ENCODE assay signal across 11 cellular contexts in the genomic region with DNA sequence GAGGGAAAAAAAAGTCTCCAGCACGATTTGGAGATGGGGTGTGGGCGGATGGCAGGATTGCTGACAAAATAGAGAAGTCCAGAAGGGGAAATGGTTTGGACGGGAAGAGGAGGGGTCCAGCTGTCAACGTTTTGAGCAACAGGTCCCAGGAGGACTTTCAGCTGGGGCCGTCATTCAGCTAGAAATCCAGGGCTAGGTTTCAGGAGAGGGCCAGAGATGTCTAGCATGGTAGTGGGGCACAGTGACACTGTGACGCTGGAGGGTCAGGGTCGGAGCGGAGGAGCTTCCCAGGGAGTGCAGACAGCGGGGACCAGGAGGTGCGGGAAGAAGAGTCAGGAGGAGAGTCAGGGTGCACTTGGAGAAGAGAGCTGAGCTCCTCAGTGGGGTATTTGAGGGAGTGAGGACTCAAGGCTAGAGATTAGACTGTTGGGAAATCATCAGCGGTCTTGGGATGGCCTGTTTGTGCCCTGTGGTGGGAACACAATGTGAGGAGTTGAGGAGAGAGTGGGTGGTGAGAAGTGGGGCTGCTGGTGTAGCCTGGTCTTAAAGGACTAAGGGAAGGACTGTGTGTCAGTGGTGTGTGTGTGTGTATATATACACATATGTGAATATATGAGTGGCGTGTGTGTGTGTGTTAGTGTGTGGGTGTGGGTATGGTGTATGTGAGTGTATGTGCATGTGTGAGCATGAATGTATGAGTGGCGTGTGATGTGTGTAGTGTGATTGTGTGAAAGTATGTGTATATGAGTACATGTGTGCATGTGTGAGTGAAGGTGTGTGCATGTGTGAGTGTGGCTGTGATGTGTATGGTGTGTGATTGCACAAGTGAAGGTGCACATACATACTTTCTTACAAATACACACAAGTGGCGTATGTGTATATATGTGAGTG. TPM values are rescaled to one million over a fixed set of nuclear protein-coding genes. Genes with fewer than 3 reads are reported as not detected.
A peak's percentile ranks its signal among the peaks of the same experiment; 100 is the strongest.
DNase-seq lines count a peak whose midpoint lies in the region; ATAC-seq and TF ChIP-seq lines count a peak whose summit lies in the region.
"Had no signal": no experiment of that assay in that cellular context is flagged by ENCODE, and none has a peak within 500 bp of the region (broad histone marks: within the 10 kb centered on the region; RNA-seq: fewer than 3 reads in every experiment).

No MANE protein-coding gene starts in this region.

- H2BK120ac ChIP-seq in trophoblast cell (ENCODE audit: insufficient read depth, low read length, poor library complexity), result no peak overlapping the region

- POLR2A ChIA-PET in BJ (lab: Charles Lee) (no interaction called here), RWPE1 (lab: Yijun Ruan, JAX; ENCODE audit: low non-redundant PET) (no interaction called here)

- H4K91ac ChIP-seq in trophoblast cell (ENCODE audit: low read depth, low read length), result no peak overlapping the region

- peak overlapping the region; percentile 94 for H3K23ac ChIP-seq in trophoblast cell (ENCODE audit: low read length)

- CTCF ChIA-PET in BJ (lab: Yijun Ruan, JAX), result interaction anchor here (0.9 to 2.8 kb wide), 7 partner anchors 8 to 144 kb away, joined by 3 to 9 read pairs (median 6); a partner anchor contains a TSS
- CTCF ChIA-PET in RWPE1 (lab: Yijun Ruan, JAX), result no interaction called here

- 100% methylated on average over 3 of the region's 14 CpGs for WGBS in trophoblast cell (ENCODE audit: extremely low coverage, insufficient coverage, insufficient read length)

- H3K4me3 ChIP-seq in BJ (ENCODE audit: low read depth, low read length), result peak overlapping the region; percentile 85
- H3K4me3 ChIP-seq in fibroblast of mammary gland (ENCODE audit: control insufficient read depth, low read depth, low read length), result peak overlapping the region; percentile 93
- H3K4me3 ChIP-seq in trophoblast cell (ENCODE audit: low read depth, low read length), result peak overlapping the region; percentile 46
- no peak overlapping the region for H3K4me3 ChIP-seq in HAP-1

- no peak overlapping the region for H2AK5ac ChIP-seq in trophoblast cell (ENCODE audit: low read length)

- in situ Hi-C loops in HAP-1 (cut with MboI; ENCODE audit: low sequenced_read_pairs), result no loop called here

- no peak for ATAC-seq in HG03025 (IDR thresholded peaks at IDR 0.05; ENCODE audit: low FRiP score, unreplicated experiment)

- no peak overlapping the region for H3K18ac ChIP-seq in trophoblast cell (ENCODE audit: low read length)

- H2AFZ ChIP-seq in trophoblast cell (ENCODE audit: insufficient read depth, low read length, poor library complexity), result no peak overlapping the region

- peaks cover 27% of the 10 kb centered on the region for H3K79me1 ChIP-seq in trophoblast cell (ENCODE audit: low read length)

- no peak overlapping the region for H4K8ac ChIP-seq in trophoblast cell (ENCODE audit: low read depth, low read length)

- no peak overlapping the region for H2BK12ac ChIP-seq in trophoblast cell (ENCODE audit: low read length)

- peak overlapping the region; percentile 68 for H3K4me2 ChIP-seq in trophoblast cell (ENCODE audit: low read length)

- no peak overlapping the region for H2BK5ac ChIP-seq in trophoblast cell (ENCODE audit: low read depth, low read length, poor library complexity)

- H3K27me3 ChIP-seq in BJ (ENCODE audit: control insufficient read depth, insufficient read depth, low read length), result no peaks in the 10 kb centered on the region
- H3K27me3 ChIP-seq in trophoblast cell (ENCODE audit: insufficient read depth, low read length), result no peaks in the 10 kb centered on the region
- no peaks in the 10 kb centered on the region for H3K27me3 ChIP-seq in HAP-1 (ENCODE audit: low read depth)

- H3K27ac ChIP-seq in RWPE1 (peak overlapping the region; percentile 95), trophoblast cell (ENCODE audit: low read depth, low read length) (no peak overlapping the region)
- H3K27ac ChIP-seq: WERI-Rb-1 had no signal

- H3K36me3 ChIP-seq in BJ (ENCODE audit: control insufficient read depth, insufficient read depth, low read length) (peaks cover 44% of the 10 kb centered on the region), trophoblast cell (ENCODE audit: control insufficient read depth in 1 of 2, insufficient read depth in 2 of 2, low read length in 2 of 2) (peaks cover 64 to 72% of the 10 kb centered on the region in 2 experiments), HAP-1 (replicated peaks) (peaks cover 39% of the 10 kb centered on the region)

- DNase-seq in BJ (ENCODE audit: low read depth) (no peak), RWPE1 (ENCODE audit: low spot score) (no peak), fibroblast of mammary gland (ENCODE audit: low read depth) (peak; percentile 76), trophoblast cell (no peak), C1 segment of cervical spinal cord (lab: John Stamatoyannopoulos, UW) (no peak), NCI-H2196 treated with DMSO at 0.1 percent for 48 hours (lab: John Stamatoyannopoulos, UW; ENCODE audit: unreplicated experiment) (no peak), HAP-1 (ENCODE audit: low spot score in 2 of 2) (no peak)
- DNase-seq: head of caudate nucleus, NCI-H774, WERI-Rb-1 had no signal

- H3K4me1 ChIP-seq in trophoblast cell (ENCODE audit: control insufficient read depth in 1 of 2, insufficient read depth in 2 of 2, low read length in 2 of 2) (peaks cover 27 to 34% of the 10 kb centered on the region in 2 experiments), HAP-1 (peaks cover 9% of the 10 kb centered on the region)

- no peak overlapping the region for H4K12ac ChIP-seq in trophoblast cell (ENCODE audit: low read depth, low read length)

- H3K9ac ChIP-seq in trophoblast cell (ENCODE audit: low read length), result no peak overlapping the region

- peaks cover 3% of the 10 kb centered on the region for H3K9me3 ChIP-seq in trophoblast cell (ENCODE audit: insufficient read depth, low read depth, low read length)
- no peaks in the 10 kb centered on the region for H3K9me3 ChIP-seq in HAP-1

- peak overlapping the region; percentile 59 for H3K4ac ChIP-seq in trophoblast cell (ENCODE audit: low read depth, low read length)

- TF ChIP-seq CTCF in BJ (IDR thresholded peaks at IDR 0.05; ENCODE audit: insufficient read depth, low read depth, low read length) (no peak), RWPE1 (conservative IDR thresholded peaks at IDR 0.05; ENCODE audit: low read depth) (no peak), fibroblast of mammary gland (conservative IDR thresholded peaks at IDR 0.05; ENCODE audit: control insufficient read depth, insufficient read depth, low read depth, low read length) (no peak)

- peaks cover 41% of the 10 kb centered on the region for H3K79me2 ChIP-seq in trophoblast cell (ENCODE audit: control insufficient read depth, insufficient read depth, low read length, poor library complexity)

- H3K14ac ChIP-seq in trophoblast cell (ENCODE audit: low read length), result no peak overlapping the region

RNA-seq across cellular contexts. Expression of a gene that starts 3.8 kb away (rescaled TPM):
- polyA plus RNA-seq in BJ (2011; rRNA removed), result 44.8 and 69.9 TPM in 2 replicates
- polyA minus RNA-seq in BJ (2011; rRNA and poly(A)+ RNA removed), result 115 and 240 TPM in 2 replicates
- 275 TPM in 2 replicates for polyA plus RNA-seq in trophoblast cell (2013)

RNA-seq across cellular contexts. Expression of a gene that starts 22.5 kb away (rescaled TPM):
- 2.0 and 2.9 TPM in 2 replicates for polyA plus RNA-seq in BJ (2011; rRNA removed)
- polyA minus RNA-seq in BJ (2011; rRNA and poly(A)+ RNA removed), result 3.6 and 4.5 TPM in 2 replicates
- 0.22 and 0.28 TPM in 2 replicates for polyA plus RNA-seq in trophoblast cell (2013)

RNA-seq across cellular contexts. Expression of a gene that starts 23.7 kb away (rescaled TPM):
- polyA plus RNA-seq in BJ (2011; rRNA removed), result 0.05 TPM in 1 of 2 replicates, not detected in the other
- not detected in 2 replicates for polyA minus RNA-seq in BJ (2011; rRNA and poly(A)+ RNA removed)
- polyA plus RNA-seq in trophoblast cell (2013), result 26.1 and 27.4 TPM in 2 replicates

RNA-seq across cellular contexts. Expression of a gene that starts 58.3 kb away (rescaled TPM):
- polyA plus RNA-seq in BJ (2011; rRNA removed), result not detected in 2 replicates
- polyA minus RNA-seq in BJ (2011; rRNA and poly(A)+ RNA removed), result not detected in 2 replicates
- polyA plus RNA-seq in trophoblast cell (2013), result not detected in 2 replicates
